In genomic region chr9:70315389-70315788, GRCh38 we compare ENCODE assay signal across 19 cellular contexts. TPM values are rescaled to one million over a fixed set of nuclear protein-coding genes. Genes with fewer than 3 reads are reported as not detected.
DNase-seq lines count a peak whose midpoint lies in the region; ATAC-seq and TF ChIP-seq lines count a peak whose summit lies in the region.
"Had no signal": no experiment of that assay in that cellular context is flagged by ENCODE, and none has a peak within 500 bp of the region (broad histone marks: within the 10 kb centered on the region; RNA-seq: fewer than 3 reads in every experiment).

No MANE protein-coding gene starts in this region.

- peak; percentile 27 for DNase-seq in AG10803 (ENCODE audit: low read depth)
- DNase-seq in IMR-90 = peak; percentile 59
- DNase-seq in cardiac fibroblast (ENCODE audit: low read depth in 2 of 2) = peak; percentile 8 to 59
- peak; percentile 51 for DNase-seq in iris pigment epithelial cell (ENCODE audit: low read depth)
- DNase-seq in NCI-H748 treated with DMSO at 0.1 percent for 48 hours (lab: John Stamatoyannopoulos, UW) = no peak
- DNase-seq in activated naive CD4-positive, alpha-beta T cell treated with anti-CD3 and anti-CD28 coated beads, Interleukin-2, amount 50 U/mL, for 16 hours = no peak
- no peak for DNase-seq in NCI-H82 treated with DMSO at 0.1 percent for 48 hours (lab: John Stamatoyannopoulos, UW; ENCODE audit: unreplicated experiment)
- no peak for DNase-seq in DMS79 treated with DMSO at 0.1 percent for 48 hours (lab: John Stamatoyannopoulos, UW)
- DNase-seq: CD8-positive, alpha-beta memory T cell; cortex of kidney; midbrain; NCI-H1105 treated with DMSO at 0.1 percent for 48 hours; NCI-H2081 treated with DMSO at 0.1 percent for 48 hours; NK-92 treated with Interleukin-12 subunit alpha and Interleukin-12 subunit beta, amount 100 ng/mL, for 24 hours; RPMI8226; stimulated activated CD4-positive, alpha-beta T cell treated with anti-CD3 and anti-CD28 coated beads, Interleukin-1b, Interleukin-23, amount 100 ng/mL, for 48 hours had no signal

- intact Hi-C loops in IMR-90 (cut with micrococcal nuclease) = no loop called here

- dilution Hi-C loops in IMR-90 (cut with HindIII; ENCODE audit: low sequenced_read_pairs, unreplicated experiment) = no loop called here

- H3K14ac ChIP-seq in IMR-90 (replicated peaks; ENCODE audit: low read depth, low read length) = no peak overlapping the region

- H2AK5ac ChIP-seq in IMR-90 (ENCODE audit: low read depth, low read length) = no peak overlapping the region

- peaks cover 16% of the 10 kb centered on the region for H3K36me3 ChIP-seq in IMR-90 (ENCODE audit: control insufficient read depth, insufficient read depth, low read length)

- H4K20me1 ChIP-seq in IMR-90 (ENCODE audit: insufficient read depth, low read length) = no peaks in the 10 kb centered on the region

- H3K23ac ChIP-seq in IMR-90 (ENCODE audit: low read depth, low read length) = no peak overlapping the region

- H3K4me1 ChIP-seq in IMR-90 (ENCODE audit: control insufficient read depth, insufficient read depth, low read length) = peaks cover 1% of the 10 kb centered on the region; the same call in 1 of the 2 replicates

- BruUV-seq in IMR-90 (replicated peaks; lab: Mats Ljungman, UMichigan) = no TSS peak

- no peak overlapping the region for H2BK120ac ChIP-seq in IMR-90 (ENCODE audit: low read depth, low read length)

- no peak overlapping the region for H3K4me2 ChIP-seq in IMR-90 (ENCODE audit: low read depth, low read length)

- in situ Hi-C loops in IMR-90 (cut with MboI; ENCODE audit: low sequenced_read_pairs) = no loop called here

- H3K56ac ChIP-seq in IMR-90 (ENCODE audit: extremely low read depth, insufficient read depth, low read length) = no peak overlapping the region

- no peak overlapping the region for H4K5ac ChIP-seq in IMR-90 (ENCODE audit: low read depth, low read length)

- H3K4me3 ChIP-seq in AG10803 (ENCODE audit: low read length) (no peak overlapping the region), IMR-90 (ENCODE audit: insufficient read depth, low read depth, low read length) (no peak overlapping the region), cardiac fibroblast (replicated peaks in 1 of 2; ENCODE audit: low read depth in 2 of 2, low read length in 2 of 2) (no peak overlapping the region)

- peaks cover 4% of the 10 kb centered on the region; the same call in 1 of the 2 replicates for H3K9me1 ChIP-seq in IMR-90 (ENCODE audit: insufficient read depth, low read length)

- H2BK15ac ChIP-seq in IMR-90 (ENCODE audit: low read depth, low read length) = no peak overlapping the region

- no peak overlapping the region for H3K9ac ChIP-seq in IMR-90 (ENCODE audit: low read depth, low read length)

- H2AFZ ChIP-seq in IMR-90 (replicated peaks; ENCODE audit: low read length, poor library complexity) = no peak overlapping the region

- POLR2A ChIA-PET in IMR-90 (lab: Charles Lee; ENCODE audit: unreplicated experiment) = no interaction called here

- ATAC-seq in IMR-90 (ENCODE audit: low read depth) = peak; percentile 70
- ATAC-seq: activated naive CD4-positive, alpha-beta T cell treated with anti-CD3 and anti-CD28 coated beads, Interleukin-2, amount 50 U/mL, for 72 hours; HCT116; stimulated activated memory B cell treated with anti-CD40 and anti-IgM and Interleukin-4, amounts not matched to agents 10 μg/mL and 1 μg/mL and 100 μg/mL, for 72 hours had no signal

- no peaks in the 10 kb centered on the region for H3K27me3 ChIP-seq in IMR-90 (ENCODE audit: control insufficient read depth, insufficient read depth, low read length)

- WGBS in IMR-90 (ENCODE audit: extremely low coverage in 2 of 2, insufficient read length in 1 of 2), 2 experiments = no CpG with 5 or more reads among the region's 3 CpGs

- H2AK9ac ChIP-seq in IMR-90 (replicated peaks; ENCODE audit: low read depth, low read length, poor library complexity) = no peak overlapping the region

- no peak overlapping the region for H3K18ac ChIP-seq in IMR-90 (ENCODE audit: low read depth, low read length)

- no peaks in the 10 kb centered on the region for H3K9me3 ChIP-seq in IMR-90 (ENCODE audit: control insufficient read depth, insufficient read depth, low read length)

- no peak for TF ChIP-seq CTCF in AG10803 (conservative IDR thresholded peaks at IDR 0.05; ENCODE audit: low read length)
- no peak for TF ChIP-seq CTCF in IMR-90 (conservative IDR thresholded peaks at IDR 0.05; ENCODE audit: low read depth, low read length)
- no peak for TF ChIP-seq CTCF in cardiac fibroblast (IDR thresholded peaks at IDR 0.05; ENCODE audit: low read depth, low read length)

- TF ChIP-seq POLR2A in IMR-90 (IDR thresholded peaks at IDR 0.05; ENCODE audit: low read depth, low read length) = no peak

- no peak overlapping the region for H4K8ac ChIP-seq in IMR-90 (ENCODE audit: low read depth in 2 of 2, low read length in 2 of 2)

- H3K79me1 ChIP-seq in IMR-90 (ENCODE audit: low read depth in 1 of 2, low read length in 2 of 2) = peaks cover 17 to 36% of the 10 kb centered on the region in 2 experiments; a peak in 3 of 4 replicates

- TF ChIP-seq RAD21 in IMR-90 (IDR thresholded peaks at IDR 0.05; ENCODE audit: low read length) = no peak

- CTCF ChIA-PET in IMR-90 (lab: Yijun Ruan, JAX) = no interaction called here

- H2BK20ac ChIP-seq in IMR-90 (ENCODE audit: low read depth, low read length) = no peak overlapping the region

- H3K4ac ChIP-seq in IMR-90 (ENCODE audit: low read depth, low read length) = no peak overlapping the region

- no peak overlapping the region for H4K91ac ChIP-seq in IMR-90 (ENCODE audit: insufficient read depth, low read depth, low read length)

- H3K27ac ChIP-seq in IMR-90 (ENCODE audit: insufficient read depth, low read length) = no peak overlapping the region

- peak overlapping the region; percentile 65 for H2BK5ac ChIP-seq in IMR-90 (ENCODE audit: low read depth, low read length, poor library complexity, severe bottlenecking)

TF ChIP-seq in IMR-90, 13 proteins besides CTCF, POLR2A, EP300 and RAD21:
- TF ChIP-seq MAFK (IDR thresholded peaks at IDR 0.05; ENCODE audit: low read depth, low read length) = no peak
- TF ChIP-seq FOS (IDR thresholded peaks at IDR 0.05; ENCODE audit: low read depth, low read length) = no peak
- no peak for TF ChIP-seq RFX5 (IDR thresholded peaks at IDR 0.05; ENCODE audit: low read depth, low read length)
- TF ChIP-seq ELK1 (IDR thresholded peaks at IDR 0.05; ENCODE audit: borderline replicate concordance, low read depth, low read length) = no peak
- TF ChIP-seq SMC3 (IDR thresholded peaks at IDR 0.05; ENCODE audit: low read depth, low read length) = no peak
- no peak for TF ChIP-seq USF2 (IDR thresholded peaks at IDR 0.05; ENCODE audit: low read depth, low read length)
- no peak for TF ChIP-seq BHLHE40 (IDR thresholded peaks at IDR 0.05; ENCODE audit: low read depth, low read length)

RNA-seq across cellular contexts. Expression of gene SMC5, which starts 56.6 kb away (rescaled TPM):
- total RNA-seq in IMR-90 (2012; rRNA removed) = 12.0 and 25.8 TPM in 2 replicates
- 10.4 and 13.3 TPM in 2 replicates for polyA plus RNA-seq in IMR-90 (2012; rRNA removed)
- 1.6 and 2.3 TPM in 2 replicates for polyA plus RNA-seq in IMR-90 (2012; cell fraction: cytosol; rRNA removed)
- 5.2 and 23.3 TPM in 2 replicates for polyA plus RNA-seq in IMR-90 (2012; cell fraction: nucleus; rRNA removed; ENCODE audit: low replicate concordance)

Comparison
In these comparisons a context has a peak if more than half of its experiments do, and no peak if none do; other contexts are left out.
1. DNase-seq: peak in AG10803 (single experiment), IMR-90 (single experiment), cardiac fibroblast (2 of 2) and iris pigment epithelial cell (single experiment); none in NCI-H748 treated with DMSO at 0.1 percent for 48 hours (single experiment), activated naive CD4-positive, alpha-beta T cell treated with anti-CD3 and anti-CD28 coated beads, Interleukin-2, amount 50 U/mL, for 16 hours (single experiment), NCI-H82 treated with DMSO at 0.1 percent for 48 hours (single experiment) and DMS79 treated with DMSO at 0.1 percent for 48 hours (single experiment).